In the genomic region with DNA sequence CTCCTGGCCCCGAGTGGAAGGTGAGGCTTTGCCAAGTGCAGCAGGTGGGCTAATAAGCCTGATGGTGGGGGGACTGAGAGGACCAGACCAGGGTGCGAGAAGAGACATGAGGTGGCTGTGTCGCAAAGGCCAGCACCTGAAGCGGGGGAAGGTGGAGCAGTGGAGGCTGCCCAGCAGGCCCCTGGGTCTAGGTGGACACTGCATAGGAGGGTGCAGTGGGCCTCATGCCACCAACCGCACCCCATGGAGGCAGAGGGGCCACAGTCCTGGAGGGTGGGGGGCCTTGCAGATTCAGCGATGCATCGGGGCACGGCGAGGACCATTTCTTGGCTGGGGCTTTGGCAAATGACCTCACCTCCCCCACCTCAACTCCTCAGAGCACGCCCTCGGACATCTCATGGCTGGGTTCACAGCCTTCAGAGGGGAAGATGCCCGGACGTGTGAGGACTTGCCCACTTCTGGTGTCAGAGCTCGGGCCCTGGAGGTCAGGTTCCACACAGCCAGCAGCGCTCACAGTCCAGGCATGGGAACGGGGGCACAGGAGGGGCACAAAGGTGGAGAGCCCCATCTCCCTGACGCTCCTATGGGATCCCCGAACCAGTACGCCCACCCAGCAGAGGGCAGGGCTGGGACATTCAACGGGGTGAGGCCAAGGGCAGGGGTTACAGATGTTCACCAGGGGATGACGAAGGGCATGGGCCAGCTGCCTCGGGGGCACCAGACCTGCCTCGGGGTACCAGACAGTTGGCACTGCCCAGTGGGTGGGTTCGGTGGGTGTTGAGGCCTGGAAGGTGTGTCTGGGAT, we compare ENCODE assay signal across 12 cellular contexts. TPM values are rescaled to one million over a fixed set of nuclear protein-coding genes. Genes with fewer than 3 reads are reported as not detected.
DNase-seq lines count a peak whose midpoint lies in the region; ATAC-seq and TF ChIP-seq lines count a peak whose summit lies in the region.
"Had no signal": no experiment of that assay in that cellular context is flagged by ENCODE, and none has a peak within 500 bp of the region (broad histone marks: within the 10 kb centered on the region; RNA-seq: fewer than 3 reads in every experiment).

No MANE protein-coding gene starts in this region.

- peak overlapping the region; percentile 85 for H3K27ac Mint-ChIP-seq in activated CD8-positive, alpha-beta memory T cell treated with anti-CD3 and anti-CD28 coated beads, Interleukin-2, amount 10 ng/mL, durations not matched to agents 7 days and 5 days
- H3K27ac Mint-ChIP-seq in activated naive CD8-positive, alpha-beta T cell treated with anti-CD3 and anti-CD28 coated beads, Interleukin-2, amount 10 ng/mL, durations not matched to agents 7 days and 5 days, result peak overlapping the region; percentile 91

- H2AK5ac ChIP-seq in neuronal stem cell (ENCODE audit: low read depth, low read length), result peak overlapping the region; percentile 53

- no peak overlapping the region for H2AFZ ChIP-seq in Loucy (ENCODE audit: low read length)
- H2AFZ ChIP-seq in neuronal stem cell (ENCODE audit: low read length), result no peak overlapping the region

- H3K27me3 ChIP-seq in Loucy (ENCODE audit: insufficient read depth, low read length, poor library complexity, severe bottlenecking) (no peaks in the 10 kb centered on the region), neuronal stem cell (ENCODE audit: control insufficient read depth in 3 of 3, insufficient read depth in 3 of 3, low read depth in 1 of 3, low read length in 3 of 3) (no peaks in the 10 kb centered on the region), foreskin keratinocyte (peaks cover 8% of the 10 kb centered on the region)
- H3K27me3 ChIP-seq: adrenal gland, pancreas had no signal

- H3K9me3 Mint-ChIP-seq in activated CD8-positive, alpha-beta memory T cell treated with anti-CD3 and anti-CD28 coated beads, Interleukin-2, amount 10 ng/mL, durations not matched to agents 7 days and 5 days (ENCODE audit: low read depth), result no peaks in the 10 kb centered on the region
- H3K9me3 Mint-ChIP-seq in activated naive CD8-positive, alpha-beta T cell treated with anti-CD3 and anti-CD28 coated beads, Interleukin-2, amount 10 ng/mL, durations not matched to agents 7 days and 5 days, result no peaks in the 10 kb centered on the region

- peaks cover 11% of the 10 kb centered on the region for H3K79me1 ChIP-seq in neuronal stem cell (ENCODE audit: low read depth, low read length)

- H3K27me3 Mint-ChIP-seq in activated CD8-positive, alpha-beta memory T cell treated with anti-CD3 and anti-CD28 coated beads, Interleukin-2, amount 10 ng/mL, durations not matched to agents 7 days and 5 days, result no peaks in the 10 kb centered on the region
- no peaks in the 10 kb centered on the region for H3K27me3 Mint-ChIP-seq in activated naive CD8-positive, alpha-beta T cell treated with anti-CD3 and anti-CD28 coated beads, Interleukin-2, amount 10 ng/mL, durations not matched to agents 7 days and 5 days

- peak overlapping the region; percentile 84 for H3K14ac ChIP-seq in neuronal stem cell (ENCODE audit: low read length)

- peak overlapping the region; percentile 61 for H2BK120ac ChIP-seq in neuronal stem cell (ENCODE audit: low read depth, low read length)

- H3K9ac ChIP-seq in Loucy (ENCODE audit: low read depth, low read length, poor library complexity, severe bottlenecking) (peak overlapping the region; percentile 39), neuronal stem cell (ENCODE audit: low read depth, low read length, poor library complexity) (no peak overlapping the region)

- H3K36me3 Mint-ChIP-seq in activated CD8-positive, alpha-beta memory T cell treated with anti-CD3 and anti-CD28 coated beads, Interleukin-2, amount 10 ng/mL, durations not matched to agents 7 days and 5 days, result peaks cover 5% of the 10 kb centered on the region
- peaks cover 2% of the 10 kb centered on the region for H3K36me3 Mint-ChIP-seq in activated naive CD8-positive, alpha-beta T cell treated with anti-CD3 and anti-CD28 coated beads, Interleukin-2, amount 10 ng/mL, durations not matched to agents 7 days and 5 days

- TF ChIP-seq CTCF in Loucy (conservative IDR thresholded peaks at IDR 0.05; ENCODE audit: low read length) (no peak), foreskin keratinocyte (conservative IDR thresholded peaks at IDR 0.05) (no peak)

- H4K8ac ChIP-seq in neuronal stem cell (ENCODE audit: low read depth, low read length), result peak overlapping the region; percentile 86

- peak overlapping the region; percentile 89 for H2BK15ac ChIP-seq in neuronal stem cell (ENCODE audit: low read length)

- CTCF ChIA-PET in activated CD8-positive, alpha-beta memory T cell treated with anti-CD3 and anti-CD28 coated beads, Interleukin-2, amount 10 ng/mL, durations not matched to agents 7 days and 5 days (lab: Charles Lee), result interaction anchor here (1.9 kb wide), 1 partner anchor 27 kb away, joined by 8 read pairs; no protein-coding TSS in a partner anchor

- no peak overlapping the region for H3K4me3 Mint-ChIP-seq in activated CD8-positive, alpha-beta memory T cell treated with anti-CD3 and anti-CD28 coated beads, Interleukin-2, amount 10 ng/mL, durations not matched to agents 7 days and 5 days
- peak overlapping the region; percentile 71 for H3K4me3 Mint-ChIP-seq in activated naive CD8-positive, alpha-beta T cell treated with anti-CD3 and anti-CD28 coated beads, Interleukin-2, amount 10 ng/mL, durations not matched to agents 7 days and 5 days

- POLR2A ChIA-PET in activated naive CD8-positive, alpha-beta T cell treated with anti-CD3 and anti-CD28 coated beads, Interleukin-2, amount 10 ng/mL, durations not matched to agents 7 days and 5 days (lab: Charles Lee), result interaction anchor here (1.2 kb wide), 1 partner anchor 35 kb away, joined by 3 read pairs; no protein-coding TSS in a partner anchor

- H2BK12ac ChIP-seq in neuronal stem cell (ENCODE audit: low read length), result peak overlapping the region; percentile 99

- H3K4me2 ChIP-seq in Loucy (ENCODE audit: low read depth, low read length, poor library complexity, severe bottlenecking) (no peak overlapping the region), neuronal stem cell (ENCODE audit: insufficient read depth, low read length, poor library complexity, severe bottlenecking) (no peak overlapping the region)

- H3K4me1 Mint-ChIP-seq in activated CD8-positive, alpha-beta memory T cell treated with anti-CD3 and anti-CD28 coated beads, Interleukin-2, amount 10 ng/mL, durations not matched to agents 7 days and 5 days, result peaks cover 23% of the 10 kb centered on the region
- H3K4me1 Mint-ChIP-seq in activated naive CD8-positive, alpha-beta T cell treated with anti-CD3 and anti-CD28 coated beads, Interleukin-2, amount 10 ng/mL, durations not matched to agents 7 days and 5 days, result peaks cover 19% of the 10 kb centered on the region

- peaks cover 17% of the 10 kb centered on the region; the same call in 1 of the 2 replicates for H3K36me3 ChIP-seq in Loucy (ENCODE audit: insufficient read depth, low read length)
- H3K36me3 ChIP-seq in neuronal stem cell (replicated peaks in 1 of 2; ENCODE audit: control insufficient read depth in 2 of 2, insufficient read depth in 2 of 2, low read length in 2 of 2), result peaks cover 12 to 18% of the 10 kb centered on the region in 2 donors

- H3K18ac ChIP-seq in neuronal stem cell (ENCODE audit: low read length), result peak overlapping the region; percentile 85

- no peaks in the 10 kb centered on the region for H3K4me1 ChIP-seq in Loucy (ENCODE audit: insufficient read depth, low read length, poor library complexity, severe bottlenecking)
- peaks cover 17 to 29% of the 10 kb centered on the region in 2 donors for H3K4me1 ChIP-seq in neuronal stem cell (ENCODE audit: control insufficient read depth in 2 of 2, insufficient read depth in 1 of 2, low read depth in 1 of 2, low read length in 2 of 2)
- H3K4me1 ChIP-seq in foreskin keratinocyte, result peaks cover 7% of the 10 kb centered on the region
- H3K4me1 ChIP-seq: adrenal gland, pancreas had no signal

- H3K27ac ChIP-seq in neuronal stem cell (replicated peaks; ENCODE audit: low read length), result no peak overlapping the region
- H3K27ac ChIP-seq in foreskin keratinocyte, result no peak overlapping the region
- H3K27ac ChIP-seq: adrenal gland, coronary artery, pancreas had no signal

- H3K9me3 ChIP-seq in Loucy (ENCODE audit: insufficient read depth, low read depth, low read length) (no peaks in the 10 kb centered on the region), neuronal stem cell (replicated peaks in 1 of 2; ENCODE audit: control insufficient read depth in 2 of 2, insufficient read depth in 1 of 2, low read depth in 1 of 2, low read length in 2 of 2) (peaks cover 0 to 2% of the 10 kb centered on the region in 2 donors)
- H3K9me3 ChIP-seq: adrenal gland, pancreas had no signal

- peak overlapping the region; percentile 75 for H2BK5ac ChIP-seq in neuronal stem cell (ENCODE audit: low read length)

- H3K4me3 ChIP-seq in Loucy (ENCODE audit: low read length, poor library complexity, severe bottlenecking) (no peak overlapping the region), neuronal stem cell (ENCODE audit: low read length in 2 of 2) (no peak overlapping the region)
- H3K4me3 ChIP-seq: adrenal gland, coronary artery, pancreas had no signal

- no peaks in the 10 kb centered on the region for H3K79me2 ChIP-seq in Loucy (ENCODE audit: insufficient read depth, low read length)

- no CpG with 5 or more reads among the region's 24 CpGs for WGBS in neuronal stem cell (ENCODE audit: extremely low coverage in 2 of 2, insufficient read length in 2 of 2, insufficient replicate concordance in 1 of 2), 2 donors

- H4K91ac ChIP-seq in neuronal stem cell (ENCODE audit: low read depth, low read length, poor library complexity), result peak overlapping the region; percentile 85

- no peak for ATAC-seq in activated CD8-positive, alpha-beta memory T cell treated with anti-CD3 and anti-CD28 coated beads, Interleukin-2, amount 10 ng/mL, durations not matched to agents 7 days and 5 days
- ATAC-seq in activated naive CD8-positive, alpha-beta T cell treated with anti-CD3 and anti-CD28 coated beads, Interleukin-2, amount 10 ng/mL, durations not matched to agents 7 days and 5 days (ENCODE audit: low read depth), result no peak
- ATAC-seq in foreskin keratinocyte (no peak), GM18517 (IDR thresholded peaks at IDR 0.05; ENCODE audit: unreplicated experiment) (no peak)

- H4K20me1 ChIP-seq in Loucy (ENCODE audit: insufficient read depth, low read length, poor library complexity, severe bottlenecking), result no peaks in the 10 kb centered on the region

- no peaks in the 10 kb centered on the region for H3F3A ChIP-seq in Loucy (ENCODE audit: low read depth)

- H3K9me2 ChIP-seq in Loucy (replicated peaks; ENCODE audit: low read depth, low read length), result no peaks in the 10 kb centered on the region

- peak overlapping the region; percentile 89 for H3K4ac ChIP-seq in neuronal stem cell (ENCODE audit: low read length)

- DNase-seq in activated CD8-positive, alpha-beta memory T cell treated with anti-CD3 and anti-CD28 coated beads, Interleukin-2, amount 10 ng/mL, durations not matched to agents 7 days and 5 days, result no peak
- no peak for DNase-seq in activated CD8-positive, alpha-beta memory T cell treated with anti-CD3 and anti-CD28 coated beads, Interleukin-2, amount 50 U/mL, for 48 hours
- DNase-seq in activated naive CD8-positive, alpha-beta T cell treated with anti-CD3 and anti-CD28 coated beads, Interleukin-2, amount 10 ng/mL, durations not matched to agents 7 days and 5 days, result no peak
- DNase-seq in neuronal stem cell (ENCODE audit: low spot score), result no peak
- no peak for DNase-seq in foreskin keratinocyte
- no peak for DNase-seq in AG08396 (ENCODE audit: low spot score)
- DNase-seq: pancreas, SW 1271 had no signal

- peak overlapping the region; percentile 80 for H3K23ac ChIP-seq in neuronal stem cell (ENCODE audit: low read depth, low read length, poor library complexity)

RNA-seq across cellular contexts. Expression of a gene that starts 35.4 kb away (rescaled TPM):
- 100 to 1,000 TPM; 103 to 121 TPM for total RNA-seq in activated CD8-positive, alpha-beta memory T cell treated with anti-CD3 and anti-CD28 coated beads, Interleukin-2, amount 10 ng/mL, durations not matched to agents 7 days and 5 days
- total RNA-seq in activated naive CD8-positive, alpha-beta T cell treated with anti-CD3 and anti-CD28 coated beads, Interleukin-2, amount 10 ng/mL, durations not matched to agents 7 days and 5 days, result 100 to 1,000 TPM; 111 TPM
- polyA plus RNA-seq in neuronal stem cell (2013, experiment 1 of 2), result 48.4 TPM
- 50.1 TPM for polyA plus RNA-seq in neuronal stem cell (2013, experiment 2 of 2)
- total RNA-seq in foreskin keratinocyte, result 52.5 and 55.4 TPM in 2 replicates
- 26.4 and 30.1 TPM in 2 replicates for polyA plus RNA-seq in foreskin keratinocyte

RNA-seq across cellular contexts. Expression of a gene that starts 51.6 kb away (rescaled TPM):
- 10 to 100 TPM; 86.1 to 93.7 TPM for total RNA-seq in activated CD8-positive, alpha-beta memory T cell treated with anti-CD3 and anti-CD28 coated beads, Interleukin-2, amount 10 ng/mL, durations not matched to agents 7 days and 5 days
- 10 to 100 TPM; 81.5 to 82.6 TPM for total RNA-seq in activated naive CD8-positive, alpha-beta T cell treated with anti-CD3 and anti-CD28 coated beads, Interleukin-2, amount 10 ng/mL, durations not matched to agents 7 days and 5 days
- 216 TPM for polyA plus RNA-seq in neuronal stem cell (2013, experiment 1 of 2)
- 212 TPM for polyA plus RNA-seq in neuronal stem cell (2013, experiment 2 of 2)
- 127 and 134 TPM in 2 replicates for total RNA-seq in foreskin keratinocyte
- polyA plus RNA-seq in foreskin keratinocyte, result 129 and 147 TPM in 2 replicates

RNA-seq across cellular contexts. Expression of a gene that starts 54.8 kb away (rescaled TPM):
- not detected for total RNA-seq in activated CD8-positive, alpha-beta memory T cell treated with anti-CD3 and anti-CD28 coated beads, Interleukin-2, amount 10 ng/mL, durations not matched to agents 7 days and 5 days
- not detected for total RNA-seq in activated naive CD8-positive, alpha-beta T cell treated with anti-CD3 and anti-CD28 coated beads, Interleukin-2, amount 10 ng/mL, durations not matched to agents 7 days and 5 days
- polyA plus RNA-seq in neuronal stem cell (2013, experiment 1 of 2), result 0.04 TPM
- 0.04 TPM for polyA plus RNA-seq in neuronal stem cell (2013, experiment 2 of 2)
- total RNA-seq in foreskin keratinocyte, result not detected in 2 replicates
- not detected in 2 replicates for polyA plus RNA-seq in foreskin keratinocyte
- total RNA-seq: adrenal gland had no signal
- polyA plus RNA-seq: adrenal gland had no signal
